9 cellular contexts compared by ENCODE assay signal in genomic region chr2:224038830-224039079, GRCh38. TPM values are rescaled to one million over a fixed set of nuclear protein-coding genes. Genes with fewer than 3 reads are reported as not detected.
DNase-seq lines count a peak whose midpoint lies in the region; ATAC-seq, FAIRE-seq and TF ChIP-seq lines count a peak whose summit lies in the region.
"Had no signal": no experiment of that assay in that cellular context is flagged by ENCODE, and none has a peak within 500 bp of the region (broad histone marks: within the 10 kb centered on the region; RNA-seq: fewer than 3 reads in every experiment).

No MANE protein-coding gene starts in this region.

- H3K9me3 ChIP-seq in A549 (no peaks in the 10 kb centered on the region), OCI-LY3 (ENCODE audit: insufficient read depth, low read length) (no peaks in the 10 kb centered on the region), heart right ventricle (no peaks in the 10 kb centered on the region)

- FAIRE-seq in A549 (lab: Jason Lieb, UNC) = no peak
- FAIRE-seq: G401.6 had no signal

- intact Hi-C loops in heart right ventricle (cut with DNase I) = loop anchor here in 4 of 10 donors (2.0 to 5.0 kb wide), 4 partner anchors 46 to 246 kb away; no protein-coding TSS in a partner anchor

- H2AFZ ChIP-seq in OCI-LY3 (ENCODE audit: low read depth, low read length) = 0 out of 2 replicates have a peak overlapping the region, but pooled peaks have one; percentile 41

- H3K9ac ChIP-seq in OCI-LY3 (ENCODE audit: low read length) = peak overlapping the region; percentile 47

- H3K27ac ChIP-seq in A549 (peak overlapping the region; percentile 90 to 93), OCI-LY3 (ENCODE audit: low read length) (no peak overlapping the region), heart right ventricle (peak overlapping the region in 9 of 10 donors; percentile 18 to 78 (median 64))

- TF ChIP-seq EP300 in A549 (IDR thresholded peaks at IDR 0.05) = no peak

- WGBS in A549 (ENCODE audit: missing lambda C conversion rate) = no CpG with 5 or more reads among the region's 35 CpGs
- 0 to 1% methylated on average over 18 to 35 of the region's 35 CpGs for WGBS in heart right ventricle, 2 donors

- ATAC-seq in A549 (peak; percentile 62 to 67; a peak in 5 of 6 replicates), GM21423 (IDR thresholded peaks at IDR 0.05; ENCODE audit: unreplicated experiment) (peak; percentile 21), heart right ventricle (peak in 2 of 8 donors; percentile 39 to 42)
- ATAC-seq in stimulated activated naive CD8-positive, alpha-beta T cell treated with anti-CD3 and anti-CD28 coated beads, Interleukin-15, Interleukin-2, amounts not matched to agents 100 U/mL and 50 U/mL, for 24 hours = peak; percentile 11

- no peaks in the 10 kb centered on the region for H3K79me2 ChIP-seq in OCI-LY3 (ENCODE audit: low read length)

- TF ChIP-seq CTCF in A549 (IDR thresholded peaks at IDR 0.05) (no peak), OCI-LY3 (IDR thresholded peaks at IDR 0.05; ENCODE audit: low read depth, low read length) (no peak), heart right ventricle (IDR thresholded peaks at IDR 0.05) (no peak)

- POLR2A ChIA-PET in A549 (lab: Yijun Ruan, JAX) = interaction anchor here (0.8 to 1.9 kb wide), 8 partner anchors 45 to 254 kb away, joined by 3 to 12 read pairs (median 4); no protein-coding TSS in a partner anchor

- TF ChIP-seq RAD21 in A549 (conservative IDR thresholded peaks at IDR 0.05 in 1 of 2, IDR thresholded peaks at IDR 0.05 in 1 of 2) = no peak

- CTCF ChIA-PET in A549 (lab: Yijun Ruan, JAX) = interaction anchor here (0.6 to 7.6 kb wide), 26 partner anchors 8 to 303 kb away, joined by 3 to 91 read pairs (median 5); no protein-coding TSS in a partner anchor

- no peaks in the 10 kb centered on the region; the same call in 1 of the 2 replicates for H4K20me1 ChIP-seq in OCI-LY3 (ENCODE audit: insufficient read depth, low read length)

- DNase-seq in A549 (ENCODE audit: low read depth in 1 of 2, low spot score in 1 of 2) = no peak
- no peak for DNase-seq in heart right ventricle
- DNase-seq in stimulated activated naive CD8-positive, alpha-beta T cell treated with anti-CD3 and anti-CD28 coated beads, Interleukin-15, Interleukin-2, amounts not matched to agents 100 U/mL and 50 U/mL, for 24 hours = no peak
- DNase-seq in NCI-H1436 treated with DMSO at 0.1 percent for 48 hours (lab: John Stamatoyannopoulos, UW) = no peak
- no peak for DNase-seq in hypothalamus (lab: John Stamatoyannopoulos, UW)
- DNase-seq in ureter (ENCODE audit: low spot score) = no peak

- H3K4me3 ChIP-seq in A549 (peak overlapping the region; percentile 76), OCI-LY3 (ENCODE audit: low read length) (peak overlapping the region; percentile 87), heart right ventricle (peak overlapping the region; percentile 30 to 73 (median 64))

- no peak for TF ChIP-seq POLR2A in A549 (IDR thresholded peaks at IDR 0.05; ENCODE audit: low read length)

- H3K27me3 ChIP-seq in OCI-LY3 (ENCODE audit: low read depth, low read length) (peaks cover 37% of the 10 kb centered on the region), heart right ventricle (peaks cover 0 to 76% (median 50%) of the 10 kb centered on the region in 7 donors)

- peaks cover 22% of the 10 kb centered on the region for H3K4me1 ChIP-seq in A549
- H3K4me1 ChIP-seq in OCI-LY3 (ENCODE audit: low read length) = peaks cover 16% of the 10 kb centered on the region
- H3K4me1 ChIP-seq in heart right ventricle = peaks cover 0 to 50% (median 14%) of the 10 kb centered on the region in 9 donors

- H3K36me3 ChIP-seq in OCI-LY3 (replicated peaks; ENCODE audit: low read depth, low read length) (no peaks in the 10 kb centered on the region), heart right ventricle (peaks cover 0 to 3% (median 0%) of the 10 kb centered on the region in 9 donors)

- H3K4me2 ChIP-seq in A549 (peak overlapping the region; percentile 78), OCI-LY3 (ENCODE audit: low read length) (peak overlapping the region; percentile 85)

TF ChIP-seq in A549, 52 proteins besides CTCF, POLR2A, EP300 and RAD21:
- TF ChIP-seq SREBF2 (IDR thresholded peaks at IDR 0.05) (no peak), CHD4 (IDR thresholded peaks at IDR 0.05; ENCODE audit: borderline replicate concordance) (no peak), REST (IDR thresholded peaks at IDR 0.05) (no peak)

RNA-seq across cellular contexts. Expression of gene SERPINE2, which starts 0.3 kb away (rescaled TPM):
- 58.6 and 94.6 TPM in 2 replicates for polyA plus RNA-seq in A549 (2011; rRNA removed)
- polyA plus RNA-seq in A549 (2012; cell fraction: cytosol; rRNA removed) = 66.5 and 112 TPM in 2 replicates
- polyA plus RNA-seq in A549 (2012; cell fraction: nucleus; rRNA removed) = 96.1 and 160 TPM in 2 replicates
- 88.2 to 107 TPM (median 97.9 TPM) in 3 replicates for polyA plus RNA-seq in A549 (2017; fragmentation: RNase III; extraction: RNeasy Plus Mini Kit Qiagen cat#74134 plus additional on column Dnase treatment)
- polyA minus RNA-seq in A549 (2011; rRNA and poly(A)+ RNA removed) = 39.4 and 50.9 TPM in 2 replicates
- 10 to 100 TPM in 9 of 10 donors, 1 to 10 TPM in 1; 5.3 to 56.6 (median 19.7) TPM for total RNA-seq in heart right ventricle
- 10 to 100 TPM in 1 of 2 donors, 1 to 10 TPM in 1; 9.6 to 27.6 TPM for polyA plus RNA-seq in heart right ventricle
- 10.9 TPM for total RNA-seq in ureter
